1 cellular context compared by ENCODE assay signal in the genomic region with DNA sequence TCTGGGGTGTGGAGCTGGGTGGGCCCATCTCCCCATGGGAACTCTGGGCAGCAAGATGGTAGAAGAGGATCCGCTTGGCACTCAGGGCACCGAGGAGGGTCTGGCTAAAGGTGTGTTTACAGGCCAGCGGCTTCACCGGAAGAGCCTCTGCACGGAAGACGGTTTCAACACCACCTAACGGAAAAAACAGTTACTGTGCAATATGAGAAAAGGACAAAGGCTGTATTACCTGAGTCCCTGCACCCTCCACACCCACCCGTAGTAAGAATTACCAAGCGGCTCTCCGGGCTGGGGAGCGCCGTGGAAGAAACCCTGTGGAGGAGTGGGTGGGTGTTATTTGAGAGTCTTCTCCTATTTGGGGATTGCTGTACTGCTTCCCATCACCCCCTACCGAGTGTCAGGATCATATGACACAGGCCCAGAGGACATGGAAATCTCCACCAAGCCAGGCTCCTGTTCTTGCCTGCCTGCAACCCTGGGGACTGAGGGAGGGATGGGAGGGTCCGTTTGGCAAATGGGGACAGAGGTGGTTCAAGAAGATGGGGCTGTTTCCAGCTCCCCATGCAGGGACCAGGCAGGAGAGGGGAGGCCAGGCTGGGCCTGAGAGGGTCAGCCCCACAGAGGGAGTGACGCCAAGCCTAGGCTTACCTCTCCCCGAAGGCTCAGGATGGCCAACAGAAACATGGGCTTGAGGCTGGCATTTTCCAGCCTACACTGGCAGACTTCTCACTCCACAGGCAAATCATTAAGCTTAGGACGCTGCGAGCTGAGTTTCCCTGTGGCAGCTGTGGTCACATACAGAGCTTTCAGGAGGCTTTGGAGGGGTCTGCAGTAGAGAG.
TF ChIP-seq lines count a peak whose summit lies in the region.

No MANE protein-coding gene starts in this region.

TF ChIP-seq in HepG2, 621 proteins besides CTCF, POLR2A, EP300 and RAD21 (continued from another document and continues in another):
- TF ChIP-seq, protein P1, sequence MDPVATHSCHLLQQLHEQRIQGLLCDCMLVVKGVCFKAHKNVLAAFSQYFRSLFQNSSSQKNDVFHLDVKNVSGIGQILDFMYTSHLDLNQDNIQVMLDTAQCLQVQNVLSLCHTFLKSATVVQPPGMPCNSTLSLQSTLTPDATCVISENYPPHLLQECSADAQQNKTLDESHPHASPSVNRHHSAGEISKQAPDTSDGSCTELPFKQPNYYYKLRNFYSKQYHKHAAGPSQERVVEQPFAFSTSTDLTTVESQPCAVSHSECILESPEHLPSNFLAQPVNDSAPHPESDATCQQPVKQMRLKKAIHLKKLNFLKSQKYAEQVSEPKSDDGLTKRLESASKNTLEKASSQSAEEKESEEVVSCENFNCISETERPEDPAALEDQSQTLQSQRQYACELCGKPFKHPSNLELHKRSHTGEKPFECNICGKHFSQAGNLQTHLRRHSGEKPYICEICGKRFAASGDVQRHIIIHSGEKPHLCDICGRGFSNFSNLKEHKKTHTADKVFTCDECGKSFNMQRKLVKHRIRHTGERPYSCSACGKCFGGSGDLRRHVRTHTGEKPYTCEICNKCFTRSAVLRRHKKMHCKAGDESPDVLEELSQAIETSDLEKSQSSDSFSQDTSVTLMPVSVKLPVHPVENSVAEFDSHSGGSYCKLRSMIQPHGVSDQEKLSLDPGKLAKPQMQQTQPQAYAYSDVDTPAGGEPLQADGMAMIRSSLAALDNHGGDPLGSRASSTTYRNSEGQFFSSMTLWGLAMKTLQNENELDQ (CRISPR knock-in tag; IDR thresholded peaks at IDR 0.05; ENCODE audit: borderline replicate concordance): no peak
- TF ChIP-seq PHF8 (CRISPR knock-in tag; IDR thresholded peaks at IDR 0.05) (no peak), ZNF644 (CRISPR knock-in tag; IDR thresholded peaks at IDR 0.05; ENCODE audit: low read depth) (peak; percentile 54; the same call in 1 of the 2 replicates), MAFK (conservative IDR thresholded peaks at IDR 0.05 in 1 of 2, IDR thresholded peaks at IDR 0.05 in 1 of 2; ENCODE audit: low read length in 2 of 2) (no peak), ZNF468 (CRISPR knock-in tag; IDR thresholded peaks at IDR 0.05) (no peak), ZNF501 (CRISPR knock-in tag; IDR thresholded peaks at IDR 0.05) (no peak), ZNF530 (CRISPR knock-in tag; IDR thresholded peaks at IDR 0.05; ENCODE audit: low read depth) (no peak), ZNF205 (CRISPR knock-in tag; IDR thresholded peaks at IDR 0.05) (no peak), ZFX (CRISPR knock-in tag; IDR thresholded peaks at IDR 0.05; ENCODE audit: low read depth) (peak; percentile 55), GLI4 (CRISPR knock-in tag; IDR thresholded peaks at IDR 0.05; ENCODE audit: borderline replicate concordance) (no peak), PHF5A (CRISPR knock-in tag; IDR thresholded peaks at IDR 0.05; ENCODE audit: low read depth, unreplicated experiment) (no peak), ZNF670 (CRISPR knock-in tag; IDR thresholded peaks at IDR 0.05; ENCODE audit: borderline replicate concordance) (no peak), ZZZ3 (CRISPR knock-in tag; IDR thresholded peaks at IDR 0.05; ENCODE audit: borderline replicate concordance) (no peak), MXD4 (CRISPR knock-in tag; IDR thresholded peaks at IDR 0.05) (no peak), ZNF20 (CRISPR knock-in tag; IDR thresholded peaks at IDR 0.05) (no peak), HNRNPLL (IDR thresholded peaks at IDR 0.05; ENCODE audit: low read depth, low read length, poor library complexity, severe bottlenecking) (no peak), FOXK2 (IDR thresholded peaks at IDR 0.05) (no peak), ZNF354B (CRISPR knock-in tag; IDR thresholded peaks at IDR 0.05) (no peak), ZNF720 (CRISPR knock-in tag; IDR thresholded peaks at IDR 0.05) (no peak), ZNF780A (CRISPR knock-in tag; IDR thresholded peaks at IDR 0.05) (no peak), HOXA3 (CRISPR knock-in tag; IDR thresholded peaks at IDR 0.05) (peak; percentile 48; the same call in 1 of the 2 replicates), FOXJ3 (CRISPR knock-in tag; IDR thresholded peaks at IDR 0.05; ENCODE audit: borderline replicate concordance) (no peak), ZNF547 (CRISPR knock-in tag; IDR thresholded peaks at IDR 0.05) (no peak), NFIC (IDR thresholded peaks at IDR 0.05; ENCODE audit: low read length) (no peak), ZNF3 (CRISPR knock-in tag; IDR thresholded peaks at IDR 0.05) (no peak), ZNF451 (CRISPR knock-in tag; IDR thresholded peaks at IDR 0.05) (no peak), TAF1 (CRISPR knock-in tag; IDR thresholded peaks at IDR 0.05) (no peak), NBN (conservative IDR thresholded peaks at IDR 0.05) (no peak), CBX5 (CRISPR knock-in tag; IDR thresholded peaks at IDR 0.05; ENCODE audit: borderline replicate concordance) (no peak), GFI1 (CRISPR knock-in tag; IDR thresholded peaks at IDR 0.05; ENCODE audit: borderline replicate concordance) (no peak), ZNF251 (CRISPR knock-in tag; IDR thresholded peaks at IDR 0.05) (no peak), POLR2AphosphoS2 (IDR thresholded peaks at IDR 0.05; ENCODE audit: low read depth, low read length) (no peak), RXRA (CRISPR knock-in tag; IDR thresholded peaks at IDR 0.05) (peak; percentile 15; the same call in 1 of the 2 replicates), GTF3A (CRISPR knock-in tag; conservative IDR thresholded peaks at IDR 0.05) (no peak), EZH2 (conservative IDR thresholded peaks at IDR 0.05; ENCODE audit: low read depth, low read length) (no peak), ADNP (CRISPR knock-in tag; IDR thresholded peaks at IDR 0.05) (no peak), HNRNPUL1 (IDR thresholded peaks at IDR 0.05; ENCODE audit: low read depth, low read length) (no peak), ZNF792 (CRISPR knock-in tag; IDR thresholded peaks at IDR 0.05) (no peak; the same call in 1 of the 2 replicates), GZF1 (CRISPR knock-in tag; IDR thresholded peaks at IDR 0.05) (0 out of 2 replicates have a peak, but pooled peaks have one; percentile 47)
- TF ChIP-seq, protein P2, sequence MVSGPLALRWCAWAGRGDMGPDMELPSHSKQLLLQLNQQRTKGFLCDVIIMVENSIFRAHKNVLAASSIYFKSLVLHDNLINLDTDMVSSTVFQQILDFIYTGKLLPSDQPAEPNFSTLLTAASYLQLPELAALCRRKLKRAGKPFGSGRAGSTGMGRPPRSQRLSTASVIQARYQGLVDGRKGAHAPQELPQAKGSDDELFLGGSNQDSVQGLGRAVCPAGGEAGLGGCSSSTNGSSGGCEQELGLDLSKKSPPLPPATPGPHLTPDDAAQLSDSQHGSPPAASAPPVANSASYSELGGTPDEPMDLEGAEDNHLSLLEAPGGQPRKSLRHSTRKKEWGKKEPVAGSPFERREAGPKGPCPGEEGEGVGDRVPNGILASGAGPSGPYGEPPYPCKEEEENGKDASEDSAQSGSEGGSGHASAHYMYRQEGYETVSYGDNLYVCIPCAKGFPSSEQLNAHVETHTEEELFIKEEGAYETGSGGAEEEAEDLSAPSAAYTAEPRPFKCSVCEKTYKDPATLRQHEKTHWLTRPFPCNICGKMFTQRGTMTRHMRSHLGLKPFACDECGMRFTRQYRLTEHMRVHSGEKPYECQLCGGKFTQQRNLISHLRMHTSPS (CRISPR knock-in tag; IDR thresholded peaks at IDR 0.05; ENCODE audit: low read depth): peak; percentile 98
- TF ChIP-seq, protein P3, sequence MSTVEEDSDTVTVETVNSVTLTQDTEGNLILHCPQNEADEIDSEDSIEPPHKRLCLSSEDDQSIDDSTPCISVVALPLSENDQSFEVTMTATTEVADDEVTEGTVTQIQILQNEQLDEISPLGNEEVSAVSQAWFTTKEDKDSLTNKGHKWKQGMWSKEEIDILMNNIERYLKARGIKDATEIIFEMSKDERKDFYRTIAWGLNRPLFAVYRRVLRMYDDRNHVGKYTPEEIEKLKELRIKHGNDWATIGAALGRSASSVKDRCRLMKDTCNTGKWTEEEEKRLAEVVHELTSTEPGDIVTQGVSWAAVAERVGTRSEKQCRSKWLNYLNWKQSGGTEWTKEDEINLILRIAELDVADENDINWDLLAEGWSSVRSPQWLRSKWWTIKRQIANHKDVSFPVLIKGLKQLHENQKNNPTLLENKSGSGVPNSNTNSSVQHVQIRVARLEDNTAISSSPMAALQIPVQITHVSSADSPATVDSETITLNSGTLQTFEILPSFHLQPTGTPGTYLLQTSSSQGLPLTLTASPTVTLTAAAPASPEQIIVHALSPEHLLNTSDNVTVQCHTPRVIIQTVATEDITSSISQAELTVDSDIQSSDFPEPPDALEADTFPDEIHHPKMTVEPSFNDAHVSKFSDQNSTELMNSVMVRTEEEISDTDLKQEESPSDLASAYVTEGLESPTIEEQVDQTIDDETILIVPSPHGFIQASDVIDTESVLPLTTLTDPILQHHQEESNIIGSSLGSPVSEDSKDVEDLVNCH (CRISPR knock-in tag; IDR thresholded peaks at IDR 0.05): no peak
- TF ChIP-seq, protein P4, sequence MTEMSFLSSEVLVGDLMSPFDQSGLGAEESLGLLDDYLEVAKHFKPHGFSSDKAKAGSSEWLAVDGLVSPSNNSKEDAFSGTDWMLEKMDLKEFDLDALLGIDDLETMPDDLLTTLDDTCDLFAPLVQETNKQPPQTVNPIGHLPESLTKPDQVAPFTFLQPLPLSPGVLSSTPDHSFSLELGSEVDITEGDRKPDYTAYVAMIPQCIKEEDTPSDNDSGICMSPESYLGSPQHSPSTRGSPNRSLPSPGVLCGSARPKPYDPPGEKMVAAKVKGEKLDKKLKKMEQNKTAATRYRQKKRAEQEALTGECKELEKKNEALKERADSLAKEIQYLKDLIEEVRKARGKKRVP (CRISPR knock-in tag; IDR thresholded peaks at IDR 0.05): no peak
- TF ChIP-seq, protein P5, sequence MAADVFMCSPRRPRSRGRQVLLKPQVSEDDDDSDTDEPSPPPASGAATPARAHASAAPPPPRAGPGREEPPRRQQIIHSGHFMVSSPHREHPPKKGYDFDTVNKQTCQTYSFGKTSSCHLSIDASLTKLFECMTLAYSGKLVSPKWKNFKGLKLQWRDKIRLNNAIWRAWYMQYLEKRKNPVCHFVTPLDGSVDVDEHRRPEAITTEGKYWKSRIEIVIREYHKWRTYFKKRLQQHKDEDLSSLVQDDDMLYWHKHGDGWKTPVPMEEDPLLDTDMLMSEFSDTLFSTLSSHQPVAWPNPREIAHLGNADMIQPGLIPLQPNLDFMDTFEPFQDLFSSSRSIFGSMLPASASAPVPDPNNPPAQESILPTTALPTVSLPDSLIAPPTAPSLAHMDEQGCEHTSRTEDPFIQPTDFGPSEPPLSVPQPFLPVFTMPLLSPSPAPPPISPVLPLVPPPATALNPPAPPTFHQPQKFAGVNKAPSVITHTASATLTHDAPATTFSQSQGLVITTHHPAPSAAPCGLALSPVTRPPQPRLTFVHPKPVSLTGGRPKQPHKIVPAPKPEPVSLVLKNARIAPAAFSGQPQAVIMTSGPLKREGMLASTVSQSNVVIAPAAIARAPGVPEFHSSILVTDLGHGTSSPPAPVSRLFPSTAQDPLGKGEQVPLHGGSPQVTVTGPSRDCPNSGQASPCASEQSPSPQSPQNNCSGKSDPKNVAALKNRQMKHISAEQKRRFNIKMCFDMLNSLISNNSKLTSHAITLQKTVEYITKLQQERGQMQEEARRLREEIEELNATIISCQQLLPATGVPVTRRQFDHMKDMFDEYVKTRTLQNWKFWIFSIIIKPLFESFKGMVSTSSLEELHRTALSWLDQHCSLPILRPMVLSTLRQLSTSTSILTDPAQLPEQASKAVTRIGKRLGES (CRISPR knock-in tag; IDR thresholded peaks at IDR 0.05; ENCODE audit: borderline replicate concordance): no peak
- TF ChIP-seq, protein P6, sequence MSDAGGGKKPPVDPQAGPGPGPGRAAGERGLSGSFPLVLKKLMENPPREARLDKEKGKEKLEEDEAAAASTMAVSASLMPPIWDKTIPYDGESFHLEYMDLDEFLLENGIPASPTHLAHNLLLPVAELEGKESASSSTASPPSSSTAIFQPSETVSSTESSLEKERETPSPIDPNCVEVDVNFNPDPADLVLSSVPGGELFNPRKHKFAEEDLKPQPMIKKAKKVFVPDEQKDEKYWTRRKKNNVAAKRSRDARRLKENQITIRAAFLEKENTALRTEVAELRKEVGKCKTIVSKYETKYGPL (CRISPR knock-in tag; IDR thresholded peaks at IDR 0.05): no peak
- TF ChIP-seq, protein P7, sequence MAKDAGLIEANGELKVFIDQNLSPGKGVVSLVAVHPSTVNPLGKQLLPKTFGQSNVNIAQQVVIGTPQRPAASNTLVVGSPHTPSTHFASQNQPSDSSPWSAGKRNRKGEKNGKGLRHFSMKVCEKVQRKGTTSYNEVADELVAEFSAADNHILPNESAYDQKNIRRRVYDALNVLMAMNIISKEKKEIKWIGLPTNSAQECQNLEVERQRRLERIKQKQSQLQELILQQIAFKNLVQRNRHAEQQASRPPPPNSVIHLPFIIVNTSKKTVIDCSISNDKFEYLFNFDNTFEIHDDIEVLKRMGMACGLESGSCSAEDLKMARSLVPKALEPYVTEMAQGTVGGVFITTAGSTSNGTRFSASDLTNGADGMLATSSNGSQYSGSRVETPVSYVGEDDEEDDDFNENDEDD (CRISPR knock-in tag; IDR thresholded peaks at IDR 0.05; ENCODE audit: borderline replicate concordance): no peak
- TF ChIP-seq, protein P8, sequence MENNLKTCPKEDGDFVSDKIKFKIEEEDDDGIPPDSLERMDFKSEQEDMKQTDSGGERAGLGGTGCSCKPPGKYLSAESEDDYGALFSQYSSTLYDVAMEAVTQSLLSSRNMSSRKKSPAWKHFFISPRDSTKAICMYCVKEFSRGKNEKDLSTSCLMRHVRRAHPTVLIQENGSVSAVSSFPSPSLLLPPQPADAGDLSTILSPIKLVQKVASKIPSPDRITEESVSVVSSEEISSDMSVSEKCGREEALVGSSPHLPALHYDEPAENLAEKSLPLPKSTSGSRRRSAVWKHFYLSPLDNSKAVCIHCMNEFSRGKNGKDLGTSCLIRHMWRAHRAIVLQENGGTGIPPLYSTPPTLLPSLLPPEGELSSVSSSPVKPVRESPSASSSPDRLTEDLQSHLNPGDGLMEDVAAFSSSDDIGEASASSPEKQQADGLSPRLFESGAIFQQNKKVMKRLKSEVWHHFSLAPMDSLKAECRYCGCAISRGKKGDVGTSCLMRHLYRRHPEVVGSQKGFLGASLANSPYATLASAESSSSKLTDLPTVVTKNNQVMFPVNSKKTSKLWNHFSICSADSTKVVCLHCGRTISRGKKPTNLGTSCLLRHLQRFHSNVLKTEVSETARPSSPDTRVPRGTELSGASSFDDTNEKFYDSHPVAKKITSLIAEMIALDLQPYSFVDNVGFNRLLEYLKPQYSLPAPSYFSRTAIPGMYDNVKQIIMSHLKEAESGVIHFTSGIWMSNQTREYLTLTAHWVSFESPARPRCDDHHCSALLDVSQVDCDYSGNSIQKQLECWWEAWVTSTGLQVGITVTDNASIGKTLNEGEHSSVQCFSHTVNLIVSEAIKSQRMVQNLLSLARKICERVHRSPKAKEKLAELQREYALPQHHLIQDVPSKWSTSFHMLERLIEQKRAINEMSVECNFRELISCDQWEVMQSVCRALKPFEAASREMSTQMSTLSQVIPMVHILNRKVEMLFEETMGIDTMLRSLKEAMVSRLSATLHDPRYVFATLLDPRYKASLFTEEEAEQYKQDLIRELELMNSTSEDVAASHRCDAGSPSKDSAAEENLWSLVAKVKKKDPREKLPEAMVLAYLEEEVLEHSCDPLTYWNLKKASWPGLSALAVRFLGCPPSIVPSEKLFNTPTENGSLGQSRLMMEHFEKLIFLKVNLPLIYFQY (CRISPR knock-in tag; IDR thresholded peaks at IDR 0.05; ENCODE audit: borderline replicate concordance): no peak
- TF ChIP-seq, protein P9, sequence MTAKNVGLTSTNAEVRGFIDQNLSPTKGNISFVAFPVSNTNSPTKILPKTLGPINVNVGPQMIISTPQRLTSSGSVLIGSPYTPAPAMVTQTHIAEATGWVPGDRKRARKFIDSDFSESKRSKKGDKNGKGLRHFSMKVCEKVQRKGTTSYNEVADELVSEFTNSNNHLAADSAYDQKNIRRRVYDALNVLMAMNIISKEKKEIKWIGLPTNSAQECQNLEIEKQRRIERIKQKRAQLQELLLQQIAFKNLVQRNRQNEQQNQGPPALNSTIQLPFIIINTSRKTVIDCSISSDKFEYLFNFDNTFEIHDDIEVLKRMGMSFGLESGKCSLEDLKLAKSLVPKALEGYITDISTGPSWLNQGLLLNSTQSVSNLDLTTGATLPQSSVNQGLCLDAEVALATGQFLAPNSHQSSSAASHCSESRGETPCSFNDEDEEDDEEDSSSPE (CRISPR knock-in tag; IDR thresholded peaks at IDR 0.05): no peak
